In the genomic region with DNA sequence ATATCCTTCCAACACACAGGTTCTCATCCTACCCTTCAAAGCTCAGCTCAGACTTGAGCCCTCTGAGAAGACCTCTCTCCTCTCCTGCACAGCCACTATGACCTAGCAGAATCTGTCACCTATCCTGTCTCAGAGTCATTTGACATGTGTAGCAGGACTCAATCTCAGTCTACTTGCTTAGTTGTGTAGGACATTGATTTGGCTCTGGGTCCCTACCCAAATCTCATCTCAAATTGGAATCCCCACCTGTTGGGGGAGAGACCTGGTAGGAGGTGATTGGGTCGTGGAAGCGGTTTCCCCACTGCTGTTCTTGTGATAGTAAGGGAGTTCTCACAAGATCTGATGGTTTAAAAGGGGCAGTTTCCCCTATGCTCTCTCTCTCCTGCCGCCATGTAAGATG, we compare ENCODE assay signal across 27 cellular contexts.
"Had no signal": no experiment of that assay in that cellular context is flagged by ENCODE, and none has a peak within 500 bp of the region (broad histone marks: within the 10 kb centered on the region; RNA-seq: fewer than 3 reads in every experiment).

No MANE protein-coding gene starts in this region.

- H3K27me3 ChIP-seq: neural progenitor cell, ovary, right lobe of liver, sigmoid colon, stomach, thyroid gland, tibial nerve, upper lobe of right lung, uterus had no signal

- H3K4me1 Mint-ChIP-seq: naive thymus-derived CD8-positive, alpha-beta T cell; nephron; neural progenitor cell; stimulated activated effector memory CD8-positive, alpha-beta T cell treated with anti-CD3 and anti-CD28 coated beads, Interleukin-12 subunit alpha, Interleukin-12 subunit beta, amount 100 ng/mL, for 72 hours; stimulated activated naive B cell treated with anti-CD40 and anti-IgM and Interleukin-4, amounts not matched to agents 10 μg/mL and 1 μg/mL and 100 μg/mL, for 72 hours had no signal

- H3K27me3 Mint-ChIP-seq: naive thymus-derived CD8-positive, alpha-beta T cell; progenitor cell of endocrine pancreas; stimulated activated naive B cell treated with anti-CD40 and anti-IgM and Interleukin-4, amounts not matched to agents 10 μg/mL and 1 μg/mL and 100 μg/mL, for 72 hours; stimulated activated naive CD8-positive, alpha-beta T cell treated with anti-CD3 and anti-CD28 coated beads, Interleukin-15, Interleukin-2, amounts not matched to agents 100 ng/mL and 50 ng/mL, for 24 hours had no signal

- H3K4me3 Mint-ChIP-seq: naive thymus-derived CD8-positive, alpha-beta T cell; nephron; neural progenitor cell; stimulated activated effector memory CD8-positive, alpha-beta T cell treated with anti-CD3 and anti-CD28 coated beads, Interleukin-12 subunit alpha, Interleukin-12 subunit beta, amount 100 ng/mL, for 72 hours; stimulated activated naive B cell treated with anti-CD40 and anti-IgM and Interleukin-4, amounts not matched to agents 10 μg/mL and 1 μg/mL and 100 μg/mL, for 72 hours; stimulated activated naive CD8-positive, alpha-beta T cell treated with anti-CD3 and anti-CD28 coated beads, Interleukin-15, Interleukin-2, amounts not matched to agents 100 ng/mL and 50 ng/mL, for 24 hours had no signal

- H3K27ac Mint-ChIP-seq: nephron; neural progenitor cell; progenitor cell of endocrine pancreas; stimulated activated effector memory CD8-positive, alpha-beta T cell treated with anti-CD3 and anti-CD28 coated beads, Interleukin-12 subunit alpha, Interleukin-12 subunit beta, amount 100 ng/mL, for 72 hours; stimulated activated naive B cell treated with anti-CD40 and anti-IgM and Interleukin-4, amounts not matched to agents 10 μg/mL and 1 μg/mL and 100 μg/mL, for 72 hours; stimulated activated naive CD8-positive, alpha-beta T cell treated with anti-CD3 and anti-CD28 coated beads, Interleukin-15, Interleukin-2, amounts not matched to agents 100 ng/mL and 50 ng/mL, for 24 hours had no signal

- DNase-seq: naive thymus-derived CD8-positive, alpha-beta T cell; occipital lobe; ovary; posterior cingulate gyrus; psoas muscle; right cardiac atrium; right lobe of liver; sigmoid colon; small intestine; stimulated activated CD4-positive, alpha-beta T cell treated with anti-CD3 and anti-CD28 coated beads, Interleukin-15, amount 100 ng/mL, for 24 hours; stimulated activated CD4-positive, alpha-beta T cell treated with anti-CD3 and anti-CD28 coated beads, Interleukin-2, amount 100 ng/mL, for 24 hours; stimulated activated CD4-positive, alpha-beta T cell treated with anti-CD3 and anti-CD28 coated beads, Interleukin-2, amount 100 ng/mL, for 48 hours; stimulated activated CD4-positive, alpha-beta T cell treated with anti-CD3 and anti-CD28 coated beads, Interleukin-4, amount 100 ng/mL, for 24 hours; stimulated activated naive B cell treated with anti-CD40 and anti-IgM and Interleukin-4, amounts not matched to agents 10 μg/mL and 1 μg/mL and 100 μg/mL, for 72 hours; stimulated activated naive CD4-positive, alpha-beta T cell treated with Interleukin-2 at 50 U/mL for 16 hours; stomach; thyroid gland; trophoblast cell; upper lobe of right lung; uterus had no signal

- H3K9me3 ChIP-seq: ovary, psoas muscle, right lobe of liver, sigmoid colon, stomach, thoracic aorta, thyroid gland, tibial nerve, upper lobe of right lung, uterus had no signal

- H3K4me3 ChIP-seq: neural progenitor cell, ovary, psoas muscle, right lobe of liver, sigmoid colon, stomach, thoracic aorta, thyroid gland, tibial nerve, upper lobe of right lung, uterus had no signal

- H3K36me3 ChIP-seq: neural progenitor cell, ovary, right lobe of liver, sigmoid colon, stomach, thoracic aorta, thyroid gland, tibial nerve, upper lobe of right lung, uterus had no signal

- H3K9me3 Mint-ChIP-seq: stimulated activated effector memory CD8-positive, alpha-beta T cell treated with anti-CD3 and anti-CD28 coated beads, Interleukin-12 subunit alpha, Interleukin-12 subunit beta, amount 100 ng/mL, for 72 hours had no signal

- ATAC-seq: naive thymus-derived CD8-positive, alpha-beta T cell; psoas muscle; right cardiac atrium; right lobe of liver; stimulated activated effector memory CD8-positive, alpha-beta T cell treated with anti-CD3 and anti-CD28 coated beads, Interleukin-12 subunit alpha, Interleukin-12 subunit beta, amount 100 ng/mL, for 72 hours; stimulated activated naive B cell treated with anti-CD40 and anti-IgM and Interleukin-4, amounts not matched to agents 10 μg/mL and 1 μg/mL and 100 μg/mL, for 72 hours; upper lobe of right lung had no signal

- H3K36me3 Mint-ChIP-seq: naive thymus-derived CD8-positive, alpha-beta T cell; neural progenitor cell; stimulated activated effector memory CD8-positive, alpha-beta T cell treated with anti-CD3 and anti-CD28 coated beads, Interleukin-12 subunit alpha, Interleukin-12 subunit beta, amount 100 ng/mL, for 72 hours had no signal

- FAIRE-seq: small intestine had no signal
